Comparison of ENCODE assay signal across 12 cellular contexts in genomic region chr5:152007556-152007955, GRCh38.
"Had no signal": no experiment of that assay in that cellular context is flagged by ENCODE, and none has a peak within 500 bp of the region (broad histone marks: within the 10 kb centered on the region; RNA-seq: fewer than 3 reads in every experiment).

No MANE protein-coding gene starts in this region.

- H3K27me3 Mint-ChIP-seq: activated CD4-positive, alpha-beta memory T cell treated with anti-CD3 and anti-CD28 coated beads, Interleukin-2, amount 10 ng/mL, durations not matched to agents 7 days and 5 days; activated CD4-positive, alpha-beta T cell treated with anti-CD3 and anti-CD28 coated beads for 36 hours; activated naive CD8-positive, alpha-beta T cell treated with anti-CD3 and anti-CD28 coated beads for 36 hours had no signal

- H3K4me3 Mint-ChIP-seq: activated CD4-positive, alpha-beta memory T cell treated with anti-CD3 and anti-CD28 coated beads, Interleukin-2, amount 10 ng/mL, durations not matched to agents 7 days and 5 days; activated CD4-positive, alpha-beta T cell treated with anti-CD3 and anti-CD28 coated beads for 36 hours; activated naive CD8-positive, alpha-beta T cell treated with anti-CD3 and anti-CD28 coated beads for 36 hours; stimulated activated memory B cell treated with anti-CD40 and anti-IgM and Interleukin-4, amounts not matched to agents 10 μg/mL and 1 μg/mL and 100 μg/mL, for 72 hours had no signal

- DNase-seq: activated CD4-positive, alpha-beta memory T cell treated with anti-CD3 and anti-CD28 coated beads, Interleukin-2, amount 10 ng/mL, durations not matched to agents 7 days and 5 days; activated CD4-positive, alpha-beta T cell treated with anti-CD3 and anti-CD28 coated beads for 36 hours; activated gamma-delta T cell treated with Interleukin-2 at 50 U/mL for 16 hours; activated naive CD8-positive, alpha-beta T cell treated with anti-CD3 and anti-CD28 coated beads for 36 hours; activated T-cell treated with anti-CD3 and anti-CD28 coated beads, Interleukin-2, amount 50 U/mL, for 48 hours; anterior cingulate cortex; kidney glomerular epithelial cell; posterior cingulate gyrus; transverse colon had no signal

- H3K27ac Mint-ChIP-seq: activated CD4-positive, alpha-beta memory T cell treated with anti-CD3 and anti-CD28 coated beads, Interleukin-2, amount 10 ng/mL, durations not matched to agents 7 days and 5 days; activated CD4-positive, alpha-beta T cell treated with anti-CD3 and anti-CD28 coated beads for 36 hours; activated naive CD8-positive, alpha-beta T cell treated with anti-CD3 and anti-CD28 coated beads for 36 hours; stimulated activated memory B cell treated with anti-CD40 and anti-IgM and Interleukin-4, amounts not matched to agents 10 μg/mL and 1 μg/mL and 100 μg/mL, for 72 hours had no signal

- H3K4me1 ChIP-seq: right atrium auricular region, transverse colon had no signal

- H3K36me3 ChIP-seq: right atrium auricular region, transverse colon had no signal

- H3K9me3 ChIP-seq: right atrium auricular region, transverse colon had no signal

- H3K27me3 ChIP-seq: right atrium auricular region, transverse colon had no signal

- H3K4me3 ChIP-seq: right atrium auricular region, transverse colon had no signal

- H3K4me1 Mint-ChIP-seq: activated CD4-positive, alpha-beta memory T cell treated with anti-CD3 and anti-CD28 coated beads, Interleukin-2, amount 10 ng/mL, durations not matched to agents 7 days and 5 days; activated CD4-positive, alpha-beta T cell treated with anti-CD3 and anti-CD28 coated beads for 36 hours; activated naive CD8-positive, alpha-beta T cell treated with anti-CD3 and anti-CD28 coated beads for 36 hours had no signal

- ATAC-seq: activated CD4-positive, alpha-beta T cell treated with anti-CD3 and anti-CD28 coated beads for 36 hours; stimulated activated memory B cell treated with anti-CD40 and anti-IgM and Interleukin-4, amounts not matched to agents 10 μg/mL and 1 μg/mL and 100 μg/mL, for 72 hours had no signal

- H3K9me3 Mint-ChIP-seq: activated CD4-positive, alpha-beta memory T cell treated with anti-CD3 and anti-CD28 coated beads, Interleukin-2, amount 10 ng/mL, durations not matched to agents 7 days and 5 days had no signal

- H3K27ac ChIP-seq: right atrium auricular region, transverse colon, VCaP had no signal

- H3K36me3 Mint-ChIP-seq: activated naive CD8-positive, alpha-beta T cell treated with anti-CD3 and anti-CD28 coated beads for 36 hours; stimulated activated memory B cell treated with anti-CD40 and anti-IgM and Interleukin-4, amounts not matched to agents 10 μg/mL and 1 μg/mL and 100 μg/mL, for 72 hours had no signal
